In the genomic region with DNA sequence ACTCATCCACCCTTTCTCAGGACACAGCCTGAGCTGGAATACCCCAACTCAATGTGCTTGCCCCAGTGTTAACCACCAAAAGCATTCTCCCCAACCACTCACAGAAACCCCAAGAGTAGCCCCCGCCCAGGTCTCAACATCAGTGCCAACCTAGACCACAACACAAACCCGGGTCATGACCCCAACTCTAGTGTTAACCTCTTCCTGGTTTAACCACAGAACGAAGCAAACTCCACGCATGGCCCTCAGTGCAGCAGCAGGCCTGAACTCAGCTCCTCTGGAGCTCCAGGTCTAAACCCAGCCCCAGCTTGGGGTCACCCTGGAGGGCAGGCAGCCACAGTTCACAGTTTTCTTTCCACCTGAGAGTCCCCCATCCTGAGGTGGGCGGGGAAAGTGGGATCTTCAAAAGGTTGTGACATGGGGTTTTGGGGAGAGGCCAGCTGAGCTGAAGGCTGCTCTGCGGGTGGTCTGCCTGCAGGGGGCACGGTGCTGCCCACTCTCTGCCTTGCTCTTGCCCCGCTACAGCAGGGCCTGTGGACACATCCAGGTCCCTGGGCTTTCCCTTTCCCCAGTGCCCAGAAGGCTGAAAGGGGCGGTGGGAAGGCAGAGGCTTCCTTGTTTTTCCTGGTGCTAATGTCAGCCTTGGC, we compare ENCODE assay signal across 1 cellular context.
TF ChIP-seq lines count a peak whose summit lies in the region.

No MANE protein-coding gene starts in this region.

TF ChIP-seq in HepG2, 621 proteins besides CTCF, POLR2A, EP300 and RAD21 (continued from another document):
- TF ChIP-seq, protein P1, sequence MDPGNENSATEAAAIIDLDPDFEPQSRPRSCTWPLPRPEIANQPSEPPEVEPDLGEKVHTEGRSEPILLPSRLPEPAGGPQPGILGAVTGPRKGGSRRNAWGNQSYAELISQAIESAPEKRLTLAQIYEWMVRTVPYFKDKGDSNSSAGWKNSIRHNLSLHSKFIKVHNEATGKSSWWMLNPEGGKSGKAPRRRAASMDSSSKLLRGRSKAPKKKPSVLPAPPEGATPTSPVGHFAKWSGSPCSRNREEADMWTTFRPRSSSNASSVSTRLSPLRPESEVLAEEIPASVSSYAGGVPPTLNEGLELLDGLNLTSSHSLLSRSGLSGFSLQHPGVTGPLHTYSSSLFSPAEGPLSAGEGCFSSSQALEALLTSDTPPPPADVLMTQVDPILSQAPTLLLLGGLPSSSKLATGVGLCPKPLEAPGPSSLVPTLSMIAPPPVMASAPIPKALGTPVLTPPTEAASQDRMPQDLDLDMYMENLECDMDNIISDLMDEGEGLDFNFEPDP (CRISPR knock-in tag; conservative IDR thresholded peaks at IDR 0.05), result no peak
- TF ChIP-seq ZNF17 (CRISPR knock-in tag; IDR thresholded peaks at IDR 0.05) (no peak), DR1 (CRISPR knock-in tag; IDR thresholded peaks at IDR 0.05) (no peak), STAT5B (CRISPR knock-in tag; IDR thresholded peaks at IDR 0.05) (no peak), SAP130 (CRISPR knock-in tag; IDR thresholded peaks at IDR 0.05; ENCODE audit: low read depth) (no peak), STAG1 (CRISPR knock-in tag; IDR thresholded peaks at IDR 0.05) (peak; percentile 42), CBFB (CRISPR knock-in tag; IDR thresholded peaks at IDR 0.05) (no peak), ZFP36L1 (CRISPR knock-in tag; IDR thresholded peaks at IDR 0.05) (no peak), CBX2 (IDR thresholded peaks at IDR 0.05; ENCODE audit: low read depth, low read length) (no peak), CBX2 (CRISPR knock-in tag; IDR thresholded peaks at IDR 0.05; ENCODE audit: low read depth) (no peak), ZNF780A (CRISPR knock-in tag; IDR thresholded peaks at IDR 0.05) (no peak), RNF2 (conservative IDR thresholded peaks at IDR 0.05; ENCODE audit: low read depth) (no peak)
- TF ChIP-seq, protein P2, sequence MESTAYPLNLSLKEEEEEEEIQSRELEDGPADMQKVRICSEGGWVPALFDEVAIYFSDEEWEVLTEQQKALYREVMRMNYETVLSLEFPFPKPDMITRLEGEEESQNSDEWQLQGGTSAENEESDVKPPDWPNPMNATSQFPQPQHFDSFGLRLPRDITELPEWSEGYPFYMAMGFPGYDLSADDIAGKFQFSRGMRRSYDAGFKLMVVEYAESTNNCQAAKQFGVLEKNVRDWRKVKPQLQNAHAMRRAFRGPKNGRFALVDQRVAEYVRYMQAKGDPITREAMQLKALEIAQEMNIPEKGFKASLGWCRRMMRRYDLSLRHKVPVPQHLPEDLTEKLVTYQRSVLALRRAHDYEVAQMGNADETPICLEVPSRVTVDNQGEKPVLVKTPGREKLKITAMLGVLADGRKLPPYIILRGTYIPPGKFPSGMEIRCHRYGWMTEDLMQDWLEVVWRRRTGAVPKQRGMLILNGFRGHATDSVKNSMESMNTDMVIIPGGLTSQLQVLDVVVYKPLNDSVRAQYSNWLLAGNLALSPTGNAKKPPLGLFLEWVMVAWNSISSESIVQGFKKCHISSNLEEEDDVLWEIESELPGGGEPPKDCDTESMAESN (CRISPR knock-in tag; conservative IDR thresholded peaks at IDR 0.05), result no peak
- TF ChIP-seq, protein P3, sequence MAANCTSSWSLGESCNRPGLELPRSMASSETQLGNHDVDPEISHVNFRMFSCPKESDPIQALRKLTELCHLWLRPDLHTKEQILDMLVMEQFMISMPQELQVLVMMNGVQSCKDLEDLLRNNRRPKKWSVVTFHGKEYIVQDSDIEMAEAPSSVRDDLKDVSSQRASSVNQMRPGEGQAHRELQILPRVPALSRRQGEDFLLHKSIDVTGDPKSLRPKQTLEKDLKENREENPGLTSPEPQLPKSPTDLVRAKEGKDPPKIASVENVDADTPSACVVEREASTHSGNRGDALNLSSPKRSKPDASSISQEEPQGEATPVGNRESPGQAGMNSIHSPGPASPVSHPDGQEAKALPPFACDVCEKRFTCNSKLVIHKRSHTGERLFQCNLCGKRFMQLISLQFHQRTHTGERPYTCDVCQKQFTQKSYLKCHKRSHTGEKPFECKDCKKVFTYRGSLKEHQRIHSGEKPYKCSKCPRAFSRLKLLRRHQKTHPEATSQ (CRISPR knock-in tag; IDR thresholded peaks at IDR 0.05; ENCODE audit: borderline replicate concordance), result no peak
TF ChIP-seq in HepG2: peak in this region for 2.
